ENCODE assay signal across 9 cellular contexts in genomic region chr12:110590806-110591326, GRCh38. TPM values are rescaled to one million over a fixed set of nuclear protein-coding genes. Genes with fewer than 3 reads are reported as not detected.
DNase-seq lines count a peak whose midpoint lies in the region; ATAC-seq and TF ChIP-seq lines count a peak whose summit lies in the region.
"Had no signal": no experiment of that assay in that cellular context is flagged by ENCODE, and none has a peak within 500 bp of the region (broad histone marks: within the 10 kb centered on the region; RNA-seq: fewer than 3 reads in every experiment).

No MANE protein-coding gene starts in this region.

- no peak for TF ChIP-seq CTCF in dorsolateral prefrontal cortex (IDR thresholded peaks at IDR 0.05 in 54 of 56, conservative IDR thresholded peaks at IDR 0.05 in 2 of 56; ENCODE audit: low read depth in 1 of 56, partially characterized antibody in 56 of 56)

- H3K27ac Mint-ChIP-seq in dendritic cell treated with granulocyte-macrophage colony-stimulating factor and Interleukin-4, amounts not matched to agents 40 ng/mL and 50 ng/mL, for 4 days: peak overlapping the region; percentile 92
- H3K27ac Mint-ChIP-seq in natural killer cell treated with Interleukin-12 subunit alpha and Interleukin-12 subunit beta and Interleukin-15 and Interleukin-18, amount 100 ng/mL, for 72 hours: peak overlapping the region; percentile 65 to 95

- ATAC-seq in GM21619 (IDR thresholded peaks at IDR 0.05; ENCODE audit: unreplicated experiment): peak; percentile 67
- peak; percentile 72 to 89 for ATAC-seq in natural killer cell treated with Interleukin-12 subunit alpha and Interleukin-12 subunit beta and Interleukin-15 and Interleukin-18, amount 100 ng/mL, for 72 hours

- H3K27me3 ChIP-seq in dorsolateral prefrontal cortex: no peaks in the 10 kb centered on the region

- H3K4me3 Mint-ChIP-seq in dendritic cell treated with granulocyte-macrophage colony-stimulating factor and Interleukin-4, amounts not matched to agents 40 ng/mL and 50 ng/mL, for 4 days: no peak overlapping the region
- peak overlapping the region; percentile 23 for H3K4me3 Mint-ChIP-seq in natural killer cell treated with Interleukin-12 subunit alpha and Interleukin-12 subunit beta and Interleukin-15 and Interleukin-18, amount 100 ng/mL, for 72 hours

- intact Hi-C loops in dendritic cell treated with granulocyte-macrophage colony-stimulating factor and Interleukin-4, amounts not matched to agents 40 ng/mL and 50 ng/mL, for 4 days (cut with micrococcal nuclease): no loop called here
- intact Hi-C loops in dorsolateral prefrontal cortex (cut with DNase I): no loop called here

- H3K36me3 Mint-ChIP-seq in dendritic cell treated with granulocyte-macrophage colony-stimulating factor and Interleukin-4, amounts not matched to agents 40 ng/mL and 50 ng/mL, for 4 days (ENCODE audit: low read depth): no peaks in the 10 kb centered on the region
- H3K36me3 Mint-ChIP-seq in natural killer cell treated with Interleukin-12 subunit alpha and Interleukin-12 subunit beta and Interleukin-15 and Interleukin-18, amount 100 ng/mL, for 72 hours: no peaks in the 10 kb centered on the region

- peak overlapping the region in 20 of 59 donors; percentile 1 to 63 (median 26) for H3K27ac ChIP-seq in dorsolateral prefrontal cortex
- H3K27ac ChIP-seq: KMS-11 had no signal

- no peaks in the 10 kb centered on the region for H3K9me3 Mint-ChIP-seq in dendritic cell treated with granulocyte-macrophage colony-stimulating factor and Interleukin-4, amounts not matched to agents 40 ng/mL and 50 ng/mL, for 4 days
- H3K9me3 Mint-ChIP-seq in natural killer cell treated with Interleukin-12 subunit alpha and Interleukin-12 subunit beta and Interleukin-15 and Interleukin-18, amount 100 ng/mL, for 72 hours: no peaks in the 10 kb centered on the region

- no peak overlapping the region for H3K4me3 ChIP-seq in dorsolateral prefrontal cortex

- H3K4me1 Mint-ChIP-seq in dendritic cell treated with granulocyte-macrophage colony-stimulating factor and Interleukin-4, amounts not matched to agents 40 ng/mL and 50 ng/mL, for 4 days (ENCODE audit: low read depth): peaks cover 25% of the 10 kb centered on the region
- H3K4me1 Mint-ChIP-seq in natural killer cell treated with Interleukin-12 subunit alpha and Interleukin-12 subunit beta and Interleukin-15 and Interleukin-18, amount 100 ng/mL, for 72 hours (ENCODE audit: low read depth in 2 of 2): peaks cover 13 to 17% of the 10 kb centered on the region in 2 donors

- peak; percentile 66 for DNase-seq in GF-D8 (lab: John Stamatoyannopoulos, UW)
- DNase-seq in NOMO-1 (lab: John Stamatoyannopoulos, UW; ENCODE audit: unreplicated experiment in 2 of 2): peak; percentile 48 to 99
- no peak for DNase-seq in natural killer cell treated with Interleukin-12 subunit alpha and Interleukin-12 subunit beta and Interleukin-15 and Interleukin-18, amount 100 ng/mL, for 72 hours (ENCODE audit: low spot score)
- no peak for DNase-seq in dorsolateral prefrontal cortex
- no peak for DNase-seq in LoVo (ENCODE audit: low spot score)
- no peak for DNase-seq in stimulated activated CD4-positive, alpha-beta T cell treated with anti-CD3 and anti-CD28 coated beads, Interleukin-12 subunit alpha, Interleukin-12 subunit beta, amount 100 ng/mL, for 4 hours

- H3K27me3 Mint-ChIP-seq in dendritic cell treated with granulocyte-macrophage colony-stimulating factor and Interleukin-4, amounts not matched to agents 40 ng/mL and 50 ng/mL, for 4 days: no peaks in the 10 kb centered on the region
- H3K27me3 Mint-ChIP-seq in natural killer cell treated with Interleukin-12 subunit alpha and Interleukin-12 subunit beta and Interleukin-15 and Interleukin-18, amount 100 ng/mL, for 72 hours: no peaks in the 10 kb centered on the region

RNA-seq across cellular contexts. Expression of gene PPTC7, which starts 7.7 kb away (rescaled TPM):
- 10 to 100 TPM; 35.2 to 42.1 TPM for total RNA-seq in natural killer cell treated with Interleukin-12 subunit alpha and Interleukin-12 subunit beta and Interleukin-15 and Interleukin-18, amount 100 ng/mL, for 72 hours
- total RNA-seq in dorsolateral prefrontal cortex: 10 to 100 TPM; 13.6 to 36.5 (median 24.6) TPM

RNA-seq across cellular contexts. Expression of gene TCTN1, which starts 23.1 kb away (rescaled TPM):
- total RNA-seq in natural killer cell treated with Interleukin-12 subunit alpha and Interleukin-12 subunit beta and Interleukin-15 and Interleukin-18, amount 100 ng/mL, for 72 hours: 1 to 10 TPM; 5.0 to 8.9 TPM
- 10 to 100 TPM; 26.4 to 77.4 (median 40.6) TPM for total RNA-seq in dorsolateral prefrontal cortex

Comparison
In these comparisons a context has a peak if more than half of its experiments do, and no peak if none do; other contexts are left out.
1. DNase-seq: peak in GF-D8 (single experiment) and NOMO-1 (2 of 2); none in natural killer cell treated with Interleukin-12 subunit alpha and Interleukin-12 subunit beta and Interleukin-15 and Interleukin-18, amount 100 ng/mL, for 72 hours (single experiment), dorsolateral prefrontal cortex (0 of 10), LoVo (single experiment) and stimulated activated CD4-positive, alpha-beta T cell treated with anti-CD3 and anti-CD28 coated beads, Interleukin-12 subunit alpha, Interleukin-12 subunit beta, amount 100 ng/mL, for 4 hours (single experiment).